In the genomic region with DNA sequence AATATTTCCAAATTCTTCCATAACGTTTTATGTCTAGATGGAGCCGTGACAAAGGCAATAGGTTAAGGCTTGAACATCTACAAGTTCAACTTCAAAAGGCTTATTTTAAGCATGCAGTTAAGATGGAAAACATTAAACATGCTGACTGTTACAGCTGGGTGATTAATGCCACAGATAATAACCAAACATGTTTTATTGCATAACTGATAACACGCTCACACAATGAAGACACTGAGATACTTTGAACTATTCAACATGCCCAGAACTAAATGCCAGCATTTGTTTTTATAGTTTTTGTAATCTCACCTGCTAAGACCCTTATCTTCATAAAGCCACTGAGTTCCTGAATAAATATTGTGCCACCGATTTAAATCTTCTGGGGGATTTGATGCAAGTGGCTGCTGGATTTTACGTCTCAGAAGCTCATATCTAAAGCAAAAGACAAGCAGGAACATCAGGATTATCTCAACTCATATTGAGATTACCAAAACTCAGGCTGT, we compare ENCODE assay signal across 19 cellular contexts.
DNase-seq lines count a peak whose midpoint lies in the region; ATAC-seq and TF ChIP-seq lines count a peak whose summit lies in the region.
"Had no signal": no experiment of that assay in that cellular context is flagged by ENCODE, and none has a peak within 500 bp of the region (broad histone marks: within the 10 kb centered on the region; RNA-seq: fewer than 3 reads in every experiment).

No MANE protein-coding gene starts in this region.

- H4K20me1 ChIP-seq in SK-N-SH (ENCODE audit: insufficient read depth) (no peaks in the 10 kb centered on the region), smooth muscle cell (ENCODE audit: low read depth) (no peaks in the 10 kb centered on the region)
- H4K20me1 ChIP-seq: BLaER1 had no signal

- no peak overlapping the region for H3K4me3 ChIP-seq in SK-N-SH (ENCODE audit: low read depth in 2 of 2, low read length in 1 of 2)
- H3K4me3 ChIP-seq in smooth muscle cell = no peak overlapping the region
- H3K4me3 ChIP-seq: BLaER1, GM23338 had no signal

- H3K4me1 Mint-ChIP-seq in osteocyte (ENCODE audit: unreplicated experiment) = no peaks in the 10 kb centered on the region
- H3K4me1 Mint-ChIP-seq: B cell; CD4-positive, CD25-positive, alpha-beta regulatory T cell; GM23338 had no signal

- no peaks in the 10 kb centered on the region for H3K36me3 Mint-ChIP-seq in osteocyte (ENCODE audit: unreplicated experiment)
- H3K36me3 Mint-ChIP-seq: CD4-positive, CD25-positive, alpha-beta regulatory T cell; CD8-positive, alpha-beta T cell had no signal

- TF ChIP-seq CTCF in SK-N-SH (IDR thresholded peaks at IDR 0.05) = no peak
- TF ChIP-seq CTCF in smooth muscle cell (IDR thresholded peaks at IDR 0.05; ENCODE audit: borderline replicate concordance, insufficient read depth, poor library complexity, severe bottlenecking) = no peak
- TF ChIP-seq CTCF in osteocyte (IDR thresholded peaks at IDR 0.05) = no peak

- H3K27ac ChIP-seq in SK-N-SH (ENCODE audit: low read depth in 2 of 2, low read length in 1 of 2) (no peak overlapping the region), smooth muscle cell (ENCODE audit: low read depth) (peak overlapping the region; percentile 17)
- H3K27ac ChIP-seq: 22Rv1, BLaER1, C4-2B had no signal

- H3K4me3 Mint-ChIP-seq in osteocyte (ENCODE audit: unreplicated experiment) = no peak overlapping the region
- H3K4me3 Mint-ChIP-seq: B cell; CD4-positive, CD25-positive, alpha-beta regulatory T cell; CD8-positive, alpha-beta T cell; GM23338; H9; HFFc6 had no signal

- POLR2A ChIA-PET in SK-N-SH (lab: Yijun Ruan, JAX) = no interaction called here

- H3K9me3 ChIP-seq in SK-N-SH = no peaks in the 10 kb centered on the region
- H3K9me3 ChIP-seq in smooth muscle cell (replicated peaks; ENCODE audit: low read depth) = no peaks in the 10 kb centered on the region
- H3K9me3 ChIP-seq: BLaER1 had no signal

- DNase-seq in SK-N-SH = no peak
- DNase-seq in NCI-H526 treated with DMSO at 0.1 percent for 48 hours (lab: John Stamatoyannopoulos, UW) = peak; percentile 55
- DNase-seq in smooth muscle cell (lab: John Stamatoyannopoulos, UW; ENCODE audit: unreplicated experiment) = no peak
- no peak for DNase-seq in osteocyte (ENCODE audit: extremely low spot score, unreplicated experiment)
- no peak for DNase-seq in KG1 (lab: John Stamatoyannopoulos, UW)
- DNase-seq: CD4-positive, CD25-positive, alpha-beta regulatory T cell; CD8-positive, alpha-beta T cell; DMS53; DMS79 treated with DMSO at 0.1 percent for 48 hours; GF-D8; H9; HFFc6 had no signal

- no peaks in the 10 kb centered on the region for H3K27me3 Mint-ChIP-seq in osteocyte (ENCODE audit: unreplicated experiment)
- H3K27me3 Mint-ChIP-seq: B cell; CD4-positive, CD25-positive, alpha-beta regulatory T cell had no signal

- H2AFZ ChIP-seq in SK-N-SH (ENCODE audit: low read depth) (no peak overlapping the region), smooth muscle cell (ENCODE audit: low read depth) (no peak overlapping the region)
- H2AFZ ChIP-seq: GM23338 had no signal

- H3K9me3 Mint-ChIP-seq in osteocyte (ENCODE audit: unreplicated experiment) = no peaks in the 10 kb centered on the region
- H3K9me3 Mint-ChIP-seq: GM23338, H9, HFFc6 had no signal

- no peaks in the 10 kb centered on the region for H3K9me2 ChIP-seq in SK-N-SH

- no peak for ATAC-seq in SK-N-SH treated with all-trans-retinoic acid at 6 μM for 48 hours
- ATAC-seq: CD8-positive, alpha-beta T cell; GM23338; HCT116 had no signal

- CTCF ChIA-PET in SK-N-SH (lab: Yijun Ruan, JAX) = no interaction called here

- TF ChIP-seq EP300 in SK-N-SH (IDR thresholded peaks at IDR 0.05; ENCODE audit: borderline replicate concordance in 1 of 2, low read depth in 1 of 2, low read length in 1 of 2) = no peak

- no peak for TF ChIP-seq RAD21 in SK-N-SH (IDR thresholded peaks at IDR 0.05; ENCODE audit: low read length)

- H3K4me1 ChIP-seq in SK-N-SH (ENCODE audit: control insufficient read depth in 1 of 2, insufficient read depth in 2 of 2, low read depth in 1 of 2, low read length in 1 of 2) (no peaks in the 10 kb centered on the region), smooth muscle cell (ENCODE audit: low read depth) (no peaks in the 10 kb centered on the region)
- H3K4me1 ChIP-seq: BLaER1 had no signal

- H3K79me2 ChIP-seq in SK-N-SH (ENCODE audit: insufficient read depth) (no peaks in the 10 kb centered on the region), smooth muscle cell (ENCODE audit: low read depth) (no peaks in the 10 kb centered on the region)

- no peaks in the 10 kb centered on the region for H3F3A ChIP-seq in SK-N-SH (replicated peaks; ENCODE audit: insufficient read depth)
- no peaks in the 10 kb centered on the region for H3F3A ChIP-seq in smooth muscle cell (ENCODE audit: low read depth)

- H3K9ac ChIP-seq in SK-N-SH = no peak overlapping the region
- H3K9ac ChIP-seq in smooth muscle cell (ENCODE audit: low read depth) = no peak overlapping the region
- H3K9ac ChIP-seq: BLaER1 had no signal

- WGBS in SK-N-SH (ENCODE audit: low lambda C conversion rate) = 42% methylated on average over 5 of the region's 5 CpGs
- WGBS in smooth muscle cell (ENCODE audit: low lambda C conversion rate) = 30% methylated on average over 5 of the region's 5 CpGs

- H3K27me3 ChIP-seq in SK-N-SH (ENCODE audit: insufficient read depth) (no peaks in the 10 kb centered on the region), smooth muscle cell (ENCODE audit: low read depth) (no peaks in the 10 kb centered on the region)
- H3K27me3 ChIP-seq: BLaER1 had no signal

- H3K4me2 ChIP-seq in SK-N-SH (no peak overlapping the region), smooth muscle cell (peak overlapping the region; percentile 54)
- H3K4me2 ChIP-seq: BLaER1, GM23338 had no signal

- H3K27ac Mint-ChIP-seq in osteocyte (ENCODE audit: unreplicated experiment) = no peak overlapping the region
- H3K27ac Mint-ChIP-seq: B cell; CD4-positive, CD25-positive, alpha-beta regulatory T cell; CD8-positive, alpha-beta T cell; GM23338; H9; HFFc6 had no signal

- H3K36me3 ChIP-seq in SK-N-SH (replicated peaks in 1 of 2; ENCODE audit: control insufficient read depth in 1 of 2, insufficient read depth in 2 of 2, low read length in 1 of 2) (no peaks in the 10 kb centered on the region), smooth muscle cell (ENCODE audit: low read depth) (no peaks in the 10 kb centered on the region)
- H3K36me3 ChIP-seq: BLaER1 had no signal

TF ChIP-seq in SK-N-SH, 30 proteins besides CTCF, POLR2A, EP300 and RAD21:
- no peak for TF ChIP-seq FOSL2 (IDR thresholded peaks at IDR 0.05; ENCODE audit: borderline replicate concordance, low read depth)
- TF ChIP-seq GATA2 (CRISPR knock-in tag; IDR thresholded peaks at IDR 0.05) = peak; percentile 42

TF ChIP-seq in SK-N-SH treated with all-trans-retinoic acid at 6 μM for 48 hours, 23 proteins besides CTCF, POLR2A, EP300 and RAD21:
- TF ChIP-seq GLIS3 (CRISPR knock-in tag; IDR thresholded peaks at IDR 0.05) (no peak), RARB (CRISPR knock-in tag; IDR thresholded peaks at IDR 0.05) (no peak)
- TF ChIP-seq, protein P1, sequence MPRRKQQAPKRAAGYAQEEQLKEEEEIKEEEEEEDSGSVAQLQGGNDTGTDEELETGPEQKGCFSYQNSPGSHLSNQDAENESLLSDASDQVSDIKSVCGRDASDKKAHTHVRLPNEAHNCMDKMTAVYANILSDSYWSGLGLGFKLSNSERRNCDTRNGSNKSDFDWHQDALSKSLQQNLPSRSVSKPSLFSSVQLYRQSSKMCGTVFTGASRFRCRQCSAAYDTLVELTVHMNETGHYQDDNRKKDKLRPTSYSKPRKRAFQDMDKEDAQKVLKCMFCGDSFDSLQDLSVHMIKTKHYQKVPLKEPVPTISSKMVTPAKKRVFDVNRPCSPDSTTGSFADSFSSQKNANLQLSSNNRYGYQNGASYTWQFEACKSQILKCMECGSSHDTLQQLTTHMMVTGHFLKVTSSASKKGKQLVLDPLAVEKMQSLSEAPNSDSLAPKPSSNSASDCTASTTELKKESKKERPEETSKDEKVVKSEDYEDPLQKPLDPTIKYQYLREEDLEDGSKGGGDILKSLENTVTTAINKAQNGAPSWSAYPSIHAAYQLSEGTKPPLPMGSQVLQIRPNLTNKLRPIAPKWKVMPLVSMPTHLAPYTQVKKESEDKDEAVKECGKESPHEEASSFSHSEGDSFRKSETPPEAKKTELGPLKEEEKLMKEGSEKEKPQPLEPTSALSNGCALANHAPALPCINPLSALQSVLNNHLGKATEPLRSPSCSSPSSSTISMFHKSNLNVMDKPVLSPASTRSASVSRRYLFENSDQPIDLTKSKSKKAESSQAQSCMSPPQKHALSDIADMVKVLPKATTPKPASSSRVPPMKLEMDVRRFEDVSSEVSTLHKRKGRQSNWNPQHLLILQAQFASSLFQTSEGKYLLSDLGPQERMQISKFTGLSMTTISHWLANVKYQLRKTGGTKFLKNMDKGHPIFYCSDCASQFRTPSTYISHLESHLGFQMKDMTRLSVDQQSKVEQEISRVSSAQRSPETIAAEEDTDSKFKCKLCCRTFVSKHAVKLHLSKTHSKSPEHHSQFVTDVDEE (CRISPR knock-in tag; IDR thresholded peaks at IDR 0.05) = no peak
